ENCODE assay signal across 15 cellular contexts in the genomic region with DNA sequence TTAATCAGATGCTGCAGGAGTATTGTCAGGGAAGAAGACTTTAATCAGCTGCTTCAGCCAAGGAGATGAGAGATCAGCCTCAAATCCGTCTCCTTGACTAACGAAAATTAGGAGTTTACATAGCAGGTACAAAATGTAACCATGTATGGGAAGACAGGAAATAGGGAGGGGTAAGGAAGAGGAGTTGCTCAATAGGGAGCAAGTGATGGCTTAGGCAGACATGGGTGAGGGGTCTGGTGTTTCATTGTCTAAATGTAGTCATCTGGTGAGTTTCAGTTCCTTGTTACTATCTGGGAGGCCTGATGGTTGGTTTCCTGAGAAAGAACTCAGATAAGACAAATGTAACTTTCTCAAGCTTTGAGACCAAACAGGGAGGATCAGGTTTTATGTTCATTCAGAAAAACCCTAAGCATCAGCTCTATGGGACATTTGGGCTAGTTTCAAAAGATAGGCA.
A peak's percentile ranks its signal among the peaks of the same experiment; 100 is the strongest.
DNase-seq lines count a peak whose midpoint lies in the region; ATAC-seq and TF ChIP-seq lines count a peak whose summit lies in the region.
"Had no signal": no experiment of that assay in that cellular context is flagged by ENCODE, and none has a peak within 500 bp of the region (broad histone marks: within the 10 kb centered on the region; RNA-seq: fewer than 3 reads in every experiment).

No MANE protein-coding gene starts in this region.

- no peak overlapping the region for H3K27ac Mint-ChIP-seq in H9
- H3K27ac Mint-ChIP-seq: T-helper 1 cell treated with Interleukin-12 subunit alpha and Interleukin-12 subunit beta and Interleukin-4 antibody, amounts not matched to agents 30 μg/mL and 1 μg/mL, for 36 hours had no signal

- H3K79me1 ChIP-seq in H9 (ENCODE audit: insufficient read depth, low read depth, low read length, poor library complexity, severe bottlenecking) = no peaks in the 10 kb centered on the region

- no peak overlapping the region for H4K5ac ChIP-seq in H9 (ENCODE audit: insufficient read length, low read depth, low read length)

- H3K4ac ChIP-seq in H9 (ENCODE audit: low read depth, low read length) = no peak overlapping the region

- H4K91ac ChIP-seq in H9 (ENCODE audit: insufficient read length, low read depth, low read length) = no peak overlapping the region

- ATAC-seq in GM19351 (IDR thresholded peaks at IDR 0.05; ENCODE audit: unreplicated experiment) (peak; percentile 88), HG03095 (IDR thresholded peaks at IDR 0.05; ENCODE audit: unreplicated experiment) (peak; percentile 74)
- ATAC-seq: A549, left cardiac atrium had no signal

- no peak overlapping the region for H2BK20ac ChIP-seq in H9 (ENCODE audit: low read depth, low read length, poor library complexity, severe bottlenecking)

- H3K36me3 Mint-ChIP-seq in H9 (ENCODE audit: insufficient read depth in 1 of 3, low read depth in 3 of 3) = peaks cover 0 to 8% (median 5%) of the 10 kb centered on the region in 3 experiments; a peak in 6 of 7 replicates

- TF ChIP-seq CTCF in OCI-LY7 (conservative IDR thresholded peaks at IDR 0.05; ENCODE audit: low read length) (no peak), H9 (conservative IDR thresholded peaks at IDR 0.05) (no peak), foreskin fibroblast (IDR thresholded peaks at IDR 0.05; ENCODE audit: low read depth, low read length) (no peak)

- H3K36me3 ChIP-seq in BLaER1 treated with 17β-estradiol and CSF1 and Interleukin-3, amounts not matched to agents 10 nM and 100 nM = peaks cover 0 to 9% (median 0%) of the 10 kb centered on the region in 11 experiments; a peak in 2 of 22 replicates
- peaks cover 31% of the 10 kb centered on the region for H3K36me3 ChIP-seq in OCI-LY7 (ENCODE audit: insufficient read depth, low read length)
- H3K36me3 ChIP-seq: thoracic aorta had no signal

- peaks cover 3 to 85% (median 28%) of the 10 kb centered on the region in 11 experiments; a peak in 21 of 22 replicates for H3K9me3 ChIP-seq in BLaER1 treated with 17β-estradiol and CSF1 and Interleukin-3, amounts not matched to agents 10 nM and 100 nM (replicated peaks in 1 of 11)
- H3K9me3 ChIP-seq in OCI-LY7 (ENCODE audit: low read length) (peaks cover 47% of the 10 kb centered on the region; the same call in 1 of the 2 replicates), H9 (ENCODE audit: control insufficient read depth, low read depth, low read length) (no peaks in the 10 kb centered on the region)

- H3K9me3 Mint-ChIP-seq in H9 = peaks cover 6 to 18% of the 10 kb centered on the region in 2 experiments

- DNase-seq in OCI-LY7 (ENCODE audit: low spot score) (peak; percentile 93), NCI-H2227 treated with DMSO at 0.1 percent for 48 hours (lab: John Stamatoyannopoulos, UW) (no peak), H9 (no peak), foreskin fibroblast (no peak), T-helper 1 cell (no peak)
- DNase-seq: left cardiac atrium; NCI-H526; nucleus accumbens; stimulated activated CD4-positive, alpha-beta T cell treated with anti-CD3 and anti-CD28 coated beads, Interleukin-2, amount 100 ng/mL, for 48 hours had no signal

- no peak overlapping the region for H4K8ac ChIP-seq in H9 (replicated peaks; ENCODE audit: insufficient read length, low read depth, low read length)

- intact Hi-C loops in OCI-LY7 (cut with micrococcal nuclease; ENCODE audit: unreplicated experiment) = loop anchor here (1.0 to 2.0 kb wide), 2 partner anchors 22 to 27 kb away; no protein-coding TSS in a partner anchor

- H3K23ac ChIP-seq in H9 (ENCODE audit: insufficient read length, low read depth, low read length) = no peak overlapping the region

- peak overlapping the region; percentile 57; the same call in 1 of the 2 replicates for H2AFZ ChIP-seq in OCI-LY7 (ENCODE audit: low read length)
- H2AFZ ChIP-seq in H9 (ENCODE audit: low read length) = no peak overlapping the region

- WGBS in H9 (ENCODE audit: extremely low coverage, insufficient read length, low lambda C conversion rate) = no CpG with 5 or more reads among the region's 2 CpGs

- H3K27me3 Mint-ChIP-seq in H9 (ENCODE audit: low read depth) = peaks cover 3% of the 10 kb centered on the region

- no peak overlapping the region for H3K56ac ChIP-seq in H9 (ENCODE audit: insufficient read length, low read depth, low read length)

- peak overlapping the region in 10 of 11 experiments; percentile 67 to 97 (median 91); a peak in 21 of 22 replicates for H3K27ac ChIP-seq in BLaER1 treated with 17β-estradiol and CSF1 and Interleukin-3, amounts not matched to agents 10 nM and 100 nM
- H3K27ac ChIP-seq in OCI-LY7 (ENCODE audit: low read depth, low read length, poor library complexity, severe bottlenecking) = peak overlapping the region; percentile 99
- H3K27ac ChIP-seq in H9 (ENCODE audit: insufficient read length, low read depth, low read length) = no peak overlapping the region
- H3K27ac ChIP-seq: A549, thoracic aorta had no signal

- H2BK15ac ChIP-seq in H9 (ENCODE audit: low read depth, low read length) = no peak overlapping the region

- no peak overlapping the region for H2BK12ac ChIP-seq in H9 (ENCODE audit: insufficient read length, low read depth, low read length)

- H3K79me2 ChIP-seq in OCI-LY7 (ENCODE audit: insufficient read depth, low read depth, low read length) = no peaks in the 10 kb centered on the region
- H3K79me2 ChIP-seq in H9 (ENCODE audit: insufficient read depth, low read length) = no peaks in the 10 kb centered on the region

- H3K9ac ChIP-seq in BLaER1 treated with 17β-estradiol and CSF1 and Interleukin-3, amounts not matched to agents 10 nM and 100 nM = peak overlapping the region in 10 of 11 experiments; percentile 45 to 86 (median 78); a peak in 20 of 22 replicates
- no peak overlapping the region for H3K9ac ChIP-seq in H9 (ENCODE audit: extremely low read depth, insufficient read length, low read length)

- no peak overlapping the region for H3K4me3 Mint-ChIP-seq in H9
- H3K4me3 Mint-ChIP-seq: T-helper 1 cell treated with Interleukin-12 subunit alpha and Interleukin-12 subunit beta and Interleukin-4 antibody, amounts not matched to agents 30 μg/mL and 1 μg/mL, for 36 hours had no signal

- H3K27me3 ChIP-seq in BLaER1 treated with 17β-estradiol and CSF1 and Interleukin-3, amounts not matched to agents 10 nM and 100 nM = peaks cover 0 to 20% (median 0%) of the 10 kb centered on the region in 11 experiments; a peak in 3 of 22 replicates
- no peaks in the 10 kb centered on the region for H3K27me3 ChIP-seq in H9 (ENCODE audit: insufficient read depth, low read length)

- CTCF ChIA-PET in OCI-LY7 (lab: Charles Lee; ENCODE audit: unreplicated experiment) = no interaction called here

- no peak overlapping the region for H3K14ac ChIP-seq in H9 (ENCODE audit: insufficient read depth, low read length)

- H3K18ac ChIP-seq in H9 (ENCODE audit: insufficient read length, low read depth, low read length) = no peak overlapping the region

- H3K4me3 ChIP-seq in BLaER1 treated with 17β-estradiol and CSF1 and Interleukin-3, amounts not matched to agents 10 nM and 100 nM = peak overlapping the region in 6 of 10 experiments; percentile 8 to 37 (median 20); a peak in 8 of 20 replicates
- H3K4me3 ChIP-seq in OCI-LY7 (ENCODE audit: low read depth, low read length, poor library complexity, severe bottlenecking) (peak overlapping the region; percentile 55), foreskin fibroblast (ENCODE audit: low read depth in 1 of 2, low read length in 2 of 2) (no peak overlapping the region)
- H3K4me3 ChIP-seq: A549, thoracic aorta had no signal

- POLR2A ChIA-PET in OCI-LY7 (lab: Charles Lee) = interaction anchor here (0.8 to 1.7 kb wide), 4 partner anchors 10 to 27 kb away, joined by 3 to 11 read pairs (median 6); no protein-coding TSS in a partner anchor

- H2AK5ac ChIP-seq in H9 (ENCODE audit: insufficient read length, low read length) = no peak overlapping the region

- H3K4me1 Mint-ChIP-seq in H9 = peaks cover 13 to 14% of the 10 kb centered on the region in 2 experiments

- no peak overlapping the region for H3T11ph ChIP-seq in H9 (ENCODE audit: low read length)

- no peaks in the 10 kb centered on the region for H3K23me2 ChIP-seq in H9 (ENCODE audit: insufficient read length, low read depth, low read length, poor library complexity, severe bottlenecking)

- peaks cover 62 to 93% (median 87%) of the 10 kb centered on the region in 10 experiments for H3K4me1 ChIP-seq in BLaER1 treated with 17β-estradiol and CSF1 and Interleukin-3, amounts not matched to agents 10 nM and 100 nM
- H3K4me1 ChIP-seq in OCI-LY7 (ENCODE audit: insufficient read depth, low read length, poor library complexity, severe bottlenecking) = peaks cover 60% of the 10 kb centered on the region
- peaks cover 7% of the 10 kb centered on the region; the same call in 1 of the 2 replicates for H3K4me1 ChIP-seq in H9 (ENCODE audit: insufficient read depth, low read length)
- H3K4me1 ChIP-seq: A549 had no signal

- no peaks in the 10 kb centered on the region for H3K9me2 ChIP-seq in OCI-LY7 (ENCODE audit: insufficient read depth, low read length)

- no TSS peak for BruUV-seq in OCI-LY7 (replicated peaks; lab: Mats Ljungman, UMichigan)

- no peak overlapping the region for H2BK5ac ChIP-seq in H9 (ENCODE audit: insufficient read length, low read length)

- no peak overlapping the region for H2BK120ac ChIP-seq in H9 (ENCODE audit: low read depth, low read length, poor library complexity, severe bottlenecking)

- H3K4me2 ChIP-seq in BLaER1 treated with 17β-estradiol and CSF1 and Interleukin-3, amounts not matched to agents 10 nM and 100 nM = peak overlapping the region; percentile 70 to 91 (median 80)
- peak overlapping the region; percentile 73 for H3K4me2 ChIP-seq in OCI-LY7 (ENCODE audit: low read length)
- H3K4me2 ChIP-seq in H9 (ENCODE audit: insufficient read depth, insufficient read length, low read length) = no peak overlapping the region
- H3K4me2 ChIP-seq: A549 had no signal

- no peaks in the 10 kb centered on the region for H4K20me1 ChIP-seq in BLaER1 treated with 17β-estradiol and CSF1 and Interleukin-3, amounts not matched to agents 10 nM and 100 nM
- no peaks in the 10 kb centered on the region for H4K20me1 ChIP-seq in OCI-LY7 (ENCODE audit: insufficient read depth, low read length)
- H4K20me1 ChIP-seq in H9 (ENCODE audit: control insufficient read depth, insufficient read depth, insufficient read length) = no peaks in the 10 kb centered on the region

Comparison
In these comparisons a context has a peak if more than half of its experiments do, and no peak if none do; other contexts are left out.
1. H3K4me3 ChIP-seq: peak in BLaER1 treated with 17β-estradiol and CSF1 and Interleukin-3, amounts not matched to agents 10 nM and 100 nM (6 of 10) and OCI-LY7 (single experiment); none in foreskin fibroblast (0 of 2).